Comparison of ENCODE assay signal across 28 cellular contexts in genomic region chr4:146255463-146255862, GRCh38. TPM values are rescaled to one million over a fixed set of nuclear protein-coding genes. Genes with fewer than 3 reads are reported as not detected.
DNase-seq lines count a peak whose midpoint lies in the region; FAIRE-seq and TF ChIP-seq lines count a peak whose summit lies in the region.
"Had no signal": no experiment of that assay in that cellular context is flagged by ENCODE, and none has a peak within 500 bp of the region (broad histone marks: within the 10 kb centered on the region; RNA-seq: fewer than 3 reads in every experiment).

No MANE protein-coding gene starts in this region.

- CTCF ChIA-PET in A673 (lab: Charles Lee): no interaction called here
- CTCF ChIA-PET in Calu3 (lab: Charles Lee): no interaction called here

- no peaks in the 10 kb centered on the region for H3F3A ChIP-seq in neural progenitor cell (ENCODE audit: low read depth)

- H3K9me3 Mint-ChIP-seq in astrocyte (ENCODE audit: unreplicated experiment): no peaks in the 10 kb centered on the region
- no peaks in the 10 kb centered on the region for H3K9me3 Mint-ChIP-seq in neural progenitor cell
- H3K9me3 Mint-ChIP-seq in Calu3 (ENCODE audit: low read depth, unreplicated experiment): no peaks in the 10 kb centered on the region
- H3K9me3 Mint-ChIP-seq: CD4-positive, alpha-beta memory T cell; naive thymus-derived CD8-positive, alpha-beta T cell; stimulated activated naive CD8-positive, alpha-beta T cell treated with anti-CD3 and anti-CD28 coated beads, Interleukin-15, amount 100 ng/mL, for 72 hours; T-helper 1 cell treated with Interleukin-12 subunit alpha and Interleukin-12 subunit beta and Interleukin-4 antibody, amounts not matched to agents 30 μg/mL and 1 μg/mL, for 36 hours; type B pancreatic cell had no signal

- H2AFZ ChIP-seq in astrocyte (ENCODE audit: low read depth, low read length) (no peak overlapping the region), neural progenitor cell (replicated peaks) (no peak overlapping the region)

- H3K27me3 ChIP-seq in A673 (replicated peaks; ENCODE audit: insufficient read depth, low read depth, low read length, poor library complexity): no peaks in the 10 kb centered on the region
- H3K27me3 ChIP-seq in astrocyte (ENCODE audit: insufficient read depth, low read length): no peaks in the 10 kb centered on the region
- no peaks in the 10 kb centered on the region for H3K27me3 ChIP-seq in neural progenitor cell
- H3K27me3 ChIP-seq: foreskin keratinocyte had no signal

- H3K27ac ChIP-seq in A673 (ENCODE audit: low read depth, low read length, poor library complexity, severe bottlenecking) (peak overlapping the region; percentile 58), astrocyte (ENCODE audit: low read depth, low read length) (peak overlapping the region; percentile 83), neural progenitor cell (no peak overlapping the region)
- H3K27ac ChIP-seq: foreskin keratinocyte, psoas muscle had no signal

- H3K36me3 Mint-ChIP-seq in astrocyte (ENCODE audit: low read depth, unreplicated experiment) (peaks cover 4% of the 10 kb centered on the region), neural progenitor cell (no peaks in the 10 kb centered on the region), Calu3 (ENCODE audit: insufficient read depth, unreplicated experiment) (no peaks in the 10 kb centered on the region)

- BruUV-seq in A673 (replicated peaks; lab: Mats Ljungman, UMichigan) (TSS peak; percentile 24), Calu3 (replicated peaks; lab: Mats Ljungman, UMichigan) (no TSS peak)

- peak; percentile 55 for DNase-seq in A673 (ENCODE audit: low spot score)
- DNase-seq in HS-27A (ENCODE audit: low read depth): peak; percentile 91
- DNase-seq in astrocyte (ENCODE audit: low read depth): peak; percentile 80
- DNase-seq in iris pigment epithelial cell (ENCODE audit: low read depth): peak; percentile 73
- DNase-seq in neural progenitor cell (ENCODE audit: low spot score): no peak
- no peak for DNase-seq in germinal center (ENCODE audit: low spot score)
- DNase-seq in Calu3: no peak
- no peak for DNase-seq in DMS79 treated with DMSO at 0.1 percent for 48 hours (lab: John Stamatoyannopoulos, UW)
- DNase-seq: activated CD4-positive, alpha-beta T cell treated with anti-CD3 and anti-CD28 coated beads, Interleukin-2, amount 50 U/mL, for 1 hour; activated gamma-delta T cell; amygdala; CD4-positive, alpha-beta memory T cell; DMS79; Karpas-422; mammary epithelial cell; naive thymus-derived CD8-positive, alpha-beta T cell; NCI-H1092 treated with DMSO at 0.1 percent for 48 hours; NCI-H2107; NCI-H526; psoas muscle; Right ventricle myocardium superior; small intestine; stimulated activated CD4-positive, alpha-beta T cell treated with anti-CD3 and anti-CD28 coated beads, Interleukin-2, amount 100 ng/mL, for 48 hours; stimulated activated naive CD8-positive, alpha-beta T cell treated with anti-CD3 and anti-CD28 coated beads, Interleukin-15, amount 100 ng/mL, for 72 hours had no signal

- H3K9ac ChIP-seq in astrocyte (ENCODE audit: low read length): peak overlapping the region; percentile 11
- no peak overlapping the region for H3K9ac ChIP-seq in neural progenitor cell

- H3K27me3 Mint-ChIP-seq in astrocyte (ENCODE audit: low read depth, unreplicated experiment): no peaks in the 10 kb centered on the region
- no peaks in the 10 kb centered on the region for H3K27me3 Mint-ChIP-seq in neural progenitor cell (ENCODE audit: insufficient read depth, low read depth)
- no peaks in the 10 kb centered on the region for H3K27me3 Mint-ChIP-seq in Calu3 (ENCODE audit: unreplicated experiment)
- H3K27me3 Mint-ChIP-seq: CD4-positive, alpha-beta memory T cell; naive thymus-derived CD8-positive, alpha-beta T cell; stimulated activated naive CD8-positive, alpha-beta T cell treated with anti-CD3 and anti-CD28 coated beads, Interleukin-15, amount 100 ng/mL, for 72 hours; type B pancreatic cell had no signal

- H3K4me1 ChIP-seq in A673 (ENCODE audit: insufficient read depth, low read length, poor library complexity, severe bottlenecking) (peaks cover 7% of the 10 kb centered on the region), astrocyte (ENCODE audit: insufficient read depth, low read length) (peaks cover 16% of the 10 kb centered on the region), neural progenitor cell (no peaks in the 10 kb centered on the region)
- H3K4me1 ChIP-seq: foreskin keratinocyte, psoas muscle had no signal

- POLR2A ChIA-PET in A673 (lab: Charles Lee; ENCODE audit: low non-redundant PET): no interaction called here

- H3K4me2 ChIP-seq in astrocyte (ENCODE audit: low read length) (peak overlapping the region; percentile 66), neural progenitor cell (no peak overlapping the region)

- peaks cover 20% of the 10 kb centered on the region for H3K4me1 Mint-ChIP-seq in astrocyte (ENCODE audit: low read depth, unreplicated experiment)
- H3K4me1 Mint-ChIP-seq in neural progenitor cell: no peaks in the 10 kb centered on the region
- peaks cover 14% of the 10 kb centered on the region for H3K4me1 Mint-ChIP-seq in Calu3 (ENCODE audit: low read depth, unreplicated experiment)
- H3K4me1 Mint-ChIP-seq: CD4-positive, alpha-beta memory T cell; stimulated activated naive CD8-positive, alpha-beta T cell treated with anti-CD3 and anti-CD28 coated beads, Interleukin-15, amount 100 ng/mL, for 72 hours had no signal

- H3K36me3 ChIP-seq in A673 (ENCODE audit: insufficient read depth, low read length, poor library complexity, severe bottlenecking) (no peaks in the 10 kb centered on the region), astrocyte (ENCODE audit: insufficient read depth, low read length) (no peaks in the 10 kb centered on the region), neural progenitor cell (no peaks in the 10 kb centered on the region)

- H4K20me1 ChIP-seq in astrocyte (ENCODE audit: insufficient read depth, low read length) (no peaks in the 10 kb centered on the region), neural progenitor cell (ENCODE audit: low read depth) (no peaks in the 10 kb centered on the region)

- H3K4me3 ChIP-seq in A673 (ENCODE audit: low read depth, low read length, poor library complexity, severe bottlenecking) (no peak overlapping the region), astrocyte (ENCODE audit: insufficient read depth, low read depth, low read length) (no peak overlapping the region), neural progenitor cell (no peak overlapping the region)
- H3K4me3 ChIP-seq: psoas muscle had no signal

- no peaks in the 10 kb centered on the region for H3K9me3 ChIP-seq in A673 (ENCODE audit: low read depth, low read length, poor library complexity, severe bottlenecking)
- H3K9me3 ChIP-seq in astrocyte (ENCODE audit: insufficient read depth, low read depth, low read length): no peaks in the 10 kb centered on the region
- no peaks in the 10 kb centered on the region for H3K9me3 ChIP-seq in neural progenitor cell (ENCODE audit: low read depth)
- H3K9me3 ChIP-seq: psoas muscle had no signal

- intact Hi-C loops in A673 (cut with micrococcal nuclease; ENCODE audit: unreplicated experiment) (no loop called here), Calu3 (cut with micrococcal nuclease; ENCODE audit: unreplicated experiment) (no loop called here)

- peak; percentile 66 for FAIRE-seq in astrocyte (lab: Jason Lieb, UNC)
- FAIRE-seq: small intestine had no signal

- TF ChIP-seq CTCF in A673 (conservative IDR thresholded peaks at IDR 0.05; ENCODE audit: low read depth, low read length) (no peak), astrocyte (IDR thresholded peaks at IDR 0.05; ENCODE audit: insufficient read depth, low read depth, low read length) (peak; percentile 19), neural progenitor cell (IDR thresholded peaks at IDR 0.05) (no peak), Calu3 (IDR thresholded peaks at IDR 0.05; ENCODE audit: unreplicated experiment) (no peak)

- H3K4me3 Mint-ChIP-seq in astrocyte (ENCODE audit: unreplicated experiment) (no peak overlapping the region), neural progenitor cell (no peak overlapping the region), Calu3 (ENCODE audit: low read depth, unreplicated experiment) (no peak overlapping the region)
- H3K4me3 Mint-ChIP-seq: CD4-positive, alpha-beta memory T cell; naive thymus-derived CD8-positive, alpha-beta T cell; stimulated activated naive CD8-positive, alpha-beta T cell treated with anti-CD3 and anti-CD28 coated beads, Interleukin-15, amount 100 ng/mL, for 72 hours; T-helper 1 cell treated with Interleukin-12 subunit alpha and Interleukin-12 subunit beta and Interleukin-4 antibody, amounts not matched to agents 30 μg/mL and 1 μg/mL, for 36 hours; type B pancreatic cell had no signal

- H3K27ac Mint-ChIP-seq in astrocyte (ENCODE audit: unreplicated experiment): peak overlapping the region; percentile 79
- no peak overlapping the region for H3K27ac Mint-ChIP-seq in neural progenitor cell
- H3K27ac Mint-ChIP-seq in Calu3 (ENCODE audit: unreplicated experiment): no peak overlapping the region
- H3K27ac Mint-ChIP-seq: CD4-positive, alpha-beta memory T cell; naive thymus-derived CD8-positive, alpha-beta T cell; stimulated activated naive CD8-positive, alpha-beta T cell treated with anti-CD3 and anti-CD28 coated beads, Interleukin-15, amount 100 ng/mL, for 72 hours; T-helper 1 cell treated with Interleukin-12 subunit alpha and Interleukin-12 subunit beta and Interleukin-4 antibody, amounts not matched to agents 30 μg/mL and 1 μg/mL, for 36 hours; type B pancreatic cell had no signal

- H3K79me2 ChIP-seq in astrocyte (ENCODE audit: insufficient read depth, low read length): no peaks in the 10 kb centered on the region
- no peaks in the 10 kb centered on the region for H3K79me2 ChIP-seq in neural progenitor cell (ENCODE audit: low read depth)

RNA-seq across cellular contexts. Expression of gene REELD1, which starts 41.1 kb away (rescaled TPM):
- total RNA-seq in A673 (2021) (not detected in 2 replicates), astrocyte (not detected in 2 replicates), neural progenitor cell (ENCODE audit: low replicate concordance) (0.06 TPM in 1 of 2 replicates, not detected in the other), Calu3 (2022) (1.2 TPM in 1 of 2 replicates, not detected in the other)
- total RNA-seq: foreskin keratinocyte, kidney epithelial cell, mammary epithelial cell, Right ventricle myocardium superior had no signal

Comparison
In these comparisons a context has a peak if more than half of its experiments do, and no peak if none do; other contexts are left out.
1. DNase-seq: peak in A673 (single experiment), HS-27A (single experiment), astrocyte (single experiment) and iris pigment epithelial cell (single experiment); none in neural progenitor cell (single experiment), germinal center (single experiment), Calu3 (single experiment) and DMS79 treated with DMSO at 0.1 percent for 48 hours (single experiment).